22 cellular contexts compared by ENCODE assay signal in genomic region chr2:106165556-106165955, GRCh38. TPM values are rescaled to one million over a fixed set of nuclear protein-coding genes. Genes with fewer than 3 reads are reported as not detected.
DNase-seq lines count a peak whose midpoint lies in the region; ATAC-seq and TF ChIP-seq lines count a peak whose summit lies in the region.
"Had no signal": no experiment of that assay in that cellular context is flagged by ENCODE, and none has a peak within 500 bp of the region (broad histone marks: within the 10 kb centered on the region; RNA-seq: fewer than 3 reads in every experiment).

No MANE protein-coding gene starts in this region.

- H3K4me3 Mint-ChIP-seq in CD4-positive, alpha-beta memory T cell: peak overlapping the region in 1 of 8 donors; percentile 5
- no peak overlapping the region for H3K4me3 Mint-ChIP-seq in activated naive CD8-positive, alpha-beta T cell treated with anti-CD3 and anti-CD28 coated beads for 36 hours
- H3K4me3 Mint-ChIP-seq in naive thymus-derived CD8-positive, alpha-beta T cell: peak overlapping the region in 5 of 10 donors; percentile 58 to 72 (median 71)
- H3K4me3 Mint-ChIP-seq in type B pancreatic cell: no peak overlapping the region
- H3K4me3 Mint-ChIP-seq: stimulated activated effector memory CD8-positive, alpha-beta T cell treated with anti-CD3 and anti-CD28 coated beads, Interleukin-12 subunit alpha, Interleukin-12 subunit beta, amount 100 ng/mL, for 72 hours had no signal

- no peak for TF ChIP-seq CTCF in type B pancreatic cell (conservative IDR thresholded peaks at IDR 0.05)
- TF ChIP-seq CTCF in BE2C (IDR thresholded peaks at IDR 0.05; ENCODE audit: low read depth, low read length): no peak

- ATAC-seq in naive thymus-derived CD8-positive, alpha-beta T cell: no peak
- ATAC-seq: Panc1; stimulated activated effector memory CD8-positive, alpha-beta T cell treated with anti-CD3 and anti-CD28 coated beads, Interleukin-12 subunit alpha, Interleukin-12 subunit beta, amount 100 ng/mL, for 72 hours had no signal

- no peak for DNase-seq in CD4-positive, alpha-beta memory T cell
- DNase-seq in HAP-1 (ENCODE audit: low spot score in 2 of 2): peak; percentile 14 to 34
- no peak for DNase-seq in activated naive CD8-positive, alpha-beta T cell treated with anti-CD3 and anti-CD28 coated beads for 36 hours
- no peak for DNase-seq in naive thymus-derived CD8-positive, alpha-beta T cell
- no peak for DNase-seq in type B pancreatic cell (ENCODE audit: extremely low spot score, unreplicated experiment)
- DNase-seq in NCI-H1930 (lab: John Stamatoyannopoulos, UW): no peak
- DNase-seq in BE2C: no peak
- DNase-seq: activated naive CD4-positive, alpha-beta T cell; COR-L47; DMS79 treated with DMSO at 0.1 percent for 48 hours; foreskin keratinocyte; NCI-H1105; NCI-H2081 treated with DMSO at 0.1 percent for 48 hours; NCI-H510A; nucleus accumbens; small intestine; stimulated activated CD4-positive, alpha-beta T cell treated with anti-CD3 and anti-CD28 coated beads, Interleukin-2, amount 100 ng/mL, for 24 hours; T-helper 2 cell had no signal

- CTCF ChIA-PET in CD4-positive, alpha-beta memory T cell (lab: Charles Lee; ENCODE audit: partially characterized antibody): interaction anchor here (1.2 to 1.4 kb wide), 2 partner anchors 28 to 60 kb away, joined by 3 to 5 read pairs; no protein-coding TSS in a partner anchor

- H3K27ac Mint-ChIP-seq in CD4-positive, alpha-beta memory T cell: peak overlapping the region in 4 of 7 donors; percentile 7 to 61 (median 51)
- H3K27ac Mint-ChIP-seq in activated naive CD8-positive, alpha-beta T cell treated with anti-CD3 and anti-CD28 coated beads for 36 hours: peak overlapping the region; percentile 76
- H3K27ac Mint-ChIP-seq in naive thymus-derived CD8-positive, alpha-beta T cell: peak overlapping the region; percentile 24 to 100 (median 90)
- no peak overlapping the region for H3K27ac Mint-ChIP-seq in type B pancreatic cell

- H3K27me3 Mint-ChIP-seq in CD4-positive, alpha-beta memory T cell: no peaks in the 10 kb centered on the region
- no peaks in the 10 kb centered on the region for H3K27me3 Mint-ChIP-seq in activated naive CD8-positive, alpha-beta T cell treated with anti-CD3 and anti-CD28 coated beads for 36 hours
- H3K27me3 Mint-ChIP-seq in naive thymus-derived CD8-positive, alpha-beta T cell: no peaks in the 10 kb centered on the region
- no peaks in the 10 kb centered on the region for H3K27me3 Mint-ChIP-seq in type B pancreatic cell

- POLR2A ChIA-PET in CD4-positive, alpha-beta memory T cell (lab: Charles Lee; ENCODE audit: partially characterized antibody): interaction anchor here (1.6 to 12.6 kb wide), 4 partner anchors 10 to 29 kb away, joined by 3 to 153 read pairs (median 5); partner anchors contain the start of gene UXS1
- POLR2A ChIA-PET in naive thymus-derived CD8-positive, alpha-beta T cell (lab: Charles Lee): interaction anchor here (1.4 to 2.6 kb wide), 3 partner anchors 24 to 28 kb away, joined by 3 to 12 read pairs (median 3); partner anchors contain the start of gene UXS1

- no peaks in the 10 kb centered on the region for H3K36me3 ChIP-seq in CD4-positive, alpha-beta memory T cell (ENCODE audit: insufficient read depth, low read length)
- peaks cover 7% of the 10 kb centered on the region; the same call in 1 of the 2 replicates for H3K36me3 ChIP-seq in HAP-1 (replicated peaks)
- no peaks in the 10 kb centered on the region for H3K36me3 ChIP-seq in BE2C

- H3K36me3 Mint-ChIP-seq in CD4-positive, alpha-beta memory T cell: peaks cover 9 to 20% of the 10 kb centered on the region in 2 donors
- H3K36me3 Mint-ChIP-seq in activated naive CD8-positive, alpha-beta T cell treated with anti-CD3 and anti-CD28 coated beads for 36 hours: peaks cover 50% of the 10 kb centered on the region
- peaks cover 0 to 19% (median 5%) of the 10 kb centered on the region in 3 donors for H3K36me3 Mint-ChIP-seq in naive thymus-derived CD8-positive, alpha-beta T cell
- peaks cover 10% of the 10 kb centered on the region for H3K36me3 Mint-ChIP-seq in type B pancreatic cell

- H3K4me1 ChIP-seq in CD4-positive, alpha-beta memory T cell (ENCODE audit: insufficient read depth, low read length): peaks cover 68% of the 10 kb centered on the region
- peaks cover 15% of the 10 kb centered on the region for H3K4me1 ChIP-seq in HAP-1
- no peaks in the 10 kb centered on the region for H3K4me1 ChIP-seq in BE2C
- H3K4me1 ChIP-seq: vagina had no signal

- H3K4me1 Mint-ChIP-seq in CD4-positive, alpha-beta memory T cell: peaks cover 64 to 92% (median 75%) of the 10 kb centered on the region in 4 donors
- H3K4me1 Mint-ChIP-seq in activated naive CD8-positive, alpha-beta T cell treated with anti-CD3 and anti-CD28 coated beads for 36 hours: peaks cover 79% of the 10 kb centered on the region
- peaks cover 58 to 98% (median 94%) of the 10 kb centered on the region in 4 donors for H3K4me1 Mint-ChIP-seq in naive thymus-derived CD8-positive, alpha-beta T cell
- peaks cover 48% of the 10 kb centered on the region for H3K4me1 Mint-ChIP-seq in type B pancreatic cell (ENCODE audit: unreplicated experiment)

- in situ Hi-C loops in HAP-1 (cut with MboI; ENCODE audit: low sequenced_read_pairs): no loop called here

- no peak overlapping the region for H3K4me3 ChIP-seq in CD4-positive, alpha-beta memory T cell (ENCODE audit: low read length in 2 of 2)
- no peak overlapping the region for H3K4me3 ChIP-seq in HAP-1
- H3K4me3 ChIP-seq in BE2C (ENCODE audit: low read depth, low read length): no peak overlapping the region
- H3K4me3 ChIP-seq: hepatocyte, vagina had no signal

- peaks cover 0 to 2% (median 0%) of the 10 kb centered on the region in 8 donors for H3K9me3 Mint-ChIP-seq in CD4-positive, alpha-beta memory T cell
- no peaks in the 10 kb centered on the region for H3K9me3 Mint-ChIP-seq in activated naive CD8-positive, alpha-beta T cell treated with anti-CD3 and anti-CD28 coated beads for 36 hours
- H3K9me3 Mint-ChIP-seq in naive thymus-derived CD8-positive, alpha-beta T cell: no peaks in the 10 kb centered on the region
- H3K9me3 Mint-ChIP-seq in type B pancreatic cell: no peaks in the 10 kb centered on the region
- H3K9me3 Mint-ChIP-seq: stimulated activated effector memory CD8-positive, alpha-beta T cell treated with anti-CD3 and anti-CD28 coated beads, Interleukin-12 subunit alpha, Interleukin-12 subunit beta, amount 100 ng/mL, for 72 hours had no signal

- no peaks in the 10 kb centered on the region for H3K9me3 ChIP-seq in CD4-positive, alpha-beta memory T cell (ENCODE audit: control insufficient read depth in 1 of 2, low read length in 2 of 2)
- H3K9me3 ChIP-seq in HAP-1 (no peaks in the 10 kb centered on the region), BE2C (no peaks in the 10 kb centered on the region)
- H3K9me3 ChIP-seq: vagina had no signal

- no peak overlapping the region for H3K27ac ChIP-seq in CD4-positive, alpha-beta memory T cell (ENCODE audit: low read depth, low read length)
- H3K27ac ChIP-seq: foreskin keratinocyte, vagina had no signal

- no peaks in the 10 kb centered on the region for H3K27me3 ChIP-seq in CD4-positive, alpha-beta memory T cell (ENCODE audit: insufficient read depth, low read length)
- H3K27me3 ChIP-seq in HAP-1 (ENCODE audit: low read depth): no peaks in the 10 kb centered on the region
- H3K27me3 ChIP-seq in BE2C: no peaks in the 10 kb centered on the region
- H3K27me3 ChIP-seq: foreskin keratinocyte, hepatocyte, vagina had no signal

- intact Hi-C loops in CD4-positive, alpha-beta memory T cell (cut with micrococcal nuclease): loop anchor here (10.0 kb wide), 1 partner anchor 421 kb away; the partner anchor contains the start of gene NCK2

RNA-seq across cellular contexts. Expression of gene UXS1, which starts 28.5 kb away (rescaled TPM):
- total RNA-seq in CD4-positive, alpha-beta memory T cell: 100 to 1,000 TPM; 143 to 150 TPM
- 10 to 100 TPM; 87.2 to 91.8 TPM for polyA plus RNA-seq in CD4-positive, alpha-beta memory T cell
- total RNA-seq in activated naive CD8-positive, alpha-beta T cell treated with anti-CD3 and anti-CD28 coated beads for 36 hours: 10 to 100 TPM; 43.4 to 44.5 TPM
- 100 to 1,000 TPM; 186 to 187 TPM for total RNA-seq in naive thymus-derived CD8-positive, alpha-beta T cell
- polyA plus RNA-seq in naive thymus-derived CD8-positive, alpha-beta T cell: 100 to 1,000 TPM in 1 of 3 donors, 10 to 100 TPM in 2; 56.4 to 108 (median 74.9) TPM
- 55.5 and 58.5 TPM in 2 replicates for total RNA-seq in type B pancreatic cell (ENCODE audit: low replicate concordance)
- 42.1 TPM for polyA plus RNA-seq in BE2C (2012; ENCODE audit: insufficient read depth, insufficient read length, low read depth)

Comparison
In these comparisons a context has a peak if more than half of its experiments do, and no peak if none do; other contexts are left out.
1. DNase-seq: peak in HAP-1 (2 of 2); none in CD4-positive, alpha-beta memory T cell (0 of 5), activated naive CD8-positive, alpha-beta T cell treated with anti-CD3 and anti-CD28 coated beads for 36 hours (single experiment), naive thymus-derived CD8-positive, alpha-beta T cell (0 of 10), type B pancreatic cell (single experiment), NCI-H1930 (0 of 2) and BE2C (single experiment).